Comparison of ENCODE assay signal across 1 cellular context in the genomic region with DNA sequence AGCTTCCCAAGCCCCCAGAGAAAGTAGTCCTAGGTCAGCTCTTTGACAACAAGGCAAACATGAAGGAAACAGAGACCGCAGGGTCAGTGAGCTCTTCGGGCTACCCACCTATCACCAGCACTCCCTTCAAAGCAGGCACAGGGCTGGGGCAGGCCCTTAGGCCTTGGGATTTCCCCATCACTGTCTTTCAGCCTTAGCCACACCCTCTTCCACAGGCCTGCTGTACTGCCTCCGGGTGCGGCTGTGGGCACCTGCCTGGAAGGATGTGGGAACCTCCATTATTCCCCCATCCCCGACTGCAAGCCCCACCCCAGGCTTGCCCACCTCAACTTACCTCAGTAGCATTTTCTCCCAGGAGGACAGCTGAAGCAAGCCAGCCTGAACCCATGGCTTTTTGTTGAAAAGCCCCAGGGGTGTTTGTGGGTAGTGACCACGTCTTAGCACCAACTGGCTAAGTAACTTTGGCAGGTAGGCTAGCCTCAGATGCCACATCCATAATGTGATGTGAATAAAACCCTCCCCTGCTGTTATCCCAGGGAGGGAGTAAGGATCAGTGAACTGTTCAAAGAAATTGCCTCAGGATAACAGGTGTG.
TF ChIP-seq lines count a peak whose summit lies in the region.

No MANE protein-coding gene starts in this region.

TF ChIP-seq in GM12878, 131 proteins besides CTCF, POLR2A, EP300 and RAD21 (continued from another document and continues in another):
- no peak for TF ChIP-seq CEBPB (IDR thresholded peaks at IDR 0.05; ENCODE audit: borderline replicate concordance in 1 of 2, low read depth in 2 of 2, low read length in 2 of 2)
- TF ChIP-seq, protein P1, sequence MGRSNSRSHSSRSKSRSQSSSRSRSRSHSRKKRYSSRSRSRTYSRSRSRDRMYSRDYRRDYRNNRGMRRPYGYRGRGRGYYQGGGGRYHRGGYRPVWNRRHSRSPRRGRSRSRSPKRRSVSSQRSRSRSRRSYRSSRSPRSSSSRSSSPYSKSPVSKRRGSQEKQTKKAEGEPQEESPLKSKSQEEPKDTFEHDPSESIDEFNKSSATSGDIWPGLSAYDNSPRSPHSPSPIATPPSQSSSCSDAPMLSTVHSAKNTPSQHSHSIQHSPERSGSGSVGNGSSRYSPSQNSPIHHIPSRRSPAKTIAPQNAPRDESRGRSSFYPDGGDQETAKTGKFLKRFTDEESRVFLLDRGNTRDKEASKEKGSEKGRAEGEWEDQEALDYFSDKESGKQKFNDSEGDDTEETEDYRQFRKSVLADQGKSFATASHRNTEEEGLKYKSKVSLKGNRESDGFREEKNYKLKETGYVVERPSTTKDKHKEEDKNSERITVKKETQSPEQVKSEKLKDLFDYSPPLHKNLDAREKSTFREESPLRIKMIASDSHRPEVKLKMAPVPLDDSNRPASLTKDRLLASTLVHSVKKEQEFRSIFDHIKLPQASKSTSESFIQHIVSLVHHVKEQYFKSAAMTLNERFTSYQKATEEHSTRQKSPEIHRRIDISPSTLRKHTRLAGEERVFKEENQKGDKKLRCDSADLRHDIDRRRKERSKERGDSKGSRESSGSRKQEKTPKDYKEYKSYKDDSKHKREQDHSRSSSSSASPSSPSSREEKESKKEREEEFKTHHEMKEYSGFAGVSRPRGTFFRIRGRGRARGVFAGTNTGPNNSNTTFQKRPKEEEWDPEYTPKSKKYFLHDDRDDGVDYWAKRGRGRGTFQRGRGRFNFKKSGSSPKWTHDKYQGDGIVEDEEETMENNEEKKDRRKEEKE (IDR thresholded peaks at IDR 0.05), result no peak
- TF ChIP-seq, protein P2, sequence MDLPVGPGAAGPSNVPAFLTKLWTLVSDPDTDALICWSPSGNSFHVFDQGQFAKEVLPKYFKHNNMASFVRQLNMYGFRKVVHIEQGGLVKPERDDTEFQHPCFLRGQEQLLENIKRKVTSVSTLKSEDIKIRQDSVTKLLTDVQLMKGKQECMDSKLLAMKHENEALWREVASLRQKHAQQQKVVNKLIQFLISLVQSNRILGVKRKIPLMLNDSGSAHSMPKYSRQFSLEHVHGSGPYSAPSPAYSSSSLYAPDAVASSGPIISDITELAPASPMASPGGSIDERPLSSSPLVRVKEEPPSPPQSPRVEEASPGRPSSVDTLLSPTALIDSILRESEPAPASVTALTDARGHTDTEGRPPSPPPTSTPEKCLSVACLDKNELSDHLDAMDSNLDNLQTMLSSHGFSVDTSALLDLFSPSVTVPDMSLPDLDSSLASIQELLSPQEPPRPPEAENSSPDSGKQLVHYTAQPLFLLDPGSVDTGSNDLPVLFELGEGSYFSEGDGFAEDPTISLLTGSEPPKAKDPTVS (IDR thresholded peaks at IDR 0.05; ENCODE audit: low read depth, low read length), result no peak
- 0 out of 2 replicates have a peak, but pooled peaks have one; percentile 29 for TF ChIP-seq TAF1 (IDR thresholded peaks at IDR 0.05; ENCODE audit: borderline replicate concordance, low read depth, low read length)
- no peak for TF ChIP-seq ZNF274 (IDR thresholded peaks at IDR 0.05; ENCODE audit: insufficient read depth, insufficient read length)
- peak; percentile 34; the same call in 1 of the 2 replicates for TF ChIP-seq RUNX3 (IDR thresholded peaks at IDR 0.05; ENCODE audit: low read length)
- TF ChIP-seq, protein P3, sequence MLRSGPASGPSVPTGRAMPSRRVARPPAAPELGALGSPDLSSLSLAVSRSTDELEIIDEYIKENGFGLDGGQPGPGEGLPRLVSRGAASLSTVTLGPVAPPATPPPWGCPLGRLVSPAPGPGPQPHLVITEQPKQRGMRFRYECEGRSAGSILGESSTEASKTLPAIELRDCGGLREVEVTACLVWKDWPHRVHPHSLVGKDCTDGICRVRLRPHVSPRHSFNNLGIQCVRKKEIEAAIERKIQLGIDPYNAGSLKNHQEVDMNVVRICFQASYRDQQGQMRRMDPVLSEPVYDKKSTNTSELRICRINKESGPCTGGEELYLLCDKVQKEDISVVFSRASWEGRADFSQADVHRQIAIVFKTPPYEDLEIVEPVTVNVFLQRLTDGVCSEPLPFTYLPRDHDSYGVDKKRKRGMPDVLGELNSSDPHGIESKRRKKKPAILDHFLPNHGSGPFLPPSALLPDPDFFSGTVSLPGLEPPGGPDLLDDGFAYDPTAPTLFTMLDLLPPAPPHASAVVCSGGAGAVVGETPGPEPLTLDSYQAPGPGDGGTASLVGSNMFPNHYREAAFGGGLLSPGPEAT (IDR thresholded peaks at IDR 0.05; ENCODE audit: low read depth), result peak; percentile 64; the same call in 1 of the 2 replicates
- TF ChIP-seq KLF5 (IDR thresholded peaks at IDR 0.05; ENCODE audit: partially characterized antibody), result no peak
- TF ChIP-seq SIX5 (IDR thresholded peaks at IDR 0.05; ENCODE audit: low read depth, low read length, severe bottlenecking), result no peak
- TF ChIP-seq, protein P4, sequence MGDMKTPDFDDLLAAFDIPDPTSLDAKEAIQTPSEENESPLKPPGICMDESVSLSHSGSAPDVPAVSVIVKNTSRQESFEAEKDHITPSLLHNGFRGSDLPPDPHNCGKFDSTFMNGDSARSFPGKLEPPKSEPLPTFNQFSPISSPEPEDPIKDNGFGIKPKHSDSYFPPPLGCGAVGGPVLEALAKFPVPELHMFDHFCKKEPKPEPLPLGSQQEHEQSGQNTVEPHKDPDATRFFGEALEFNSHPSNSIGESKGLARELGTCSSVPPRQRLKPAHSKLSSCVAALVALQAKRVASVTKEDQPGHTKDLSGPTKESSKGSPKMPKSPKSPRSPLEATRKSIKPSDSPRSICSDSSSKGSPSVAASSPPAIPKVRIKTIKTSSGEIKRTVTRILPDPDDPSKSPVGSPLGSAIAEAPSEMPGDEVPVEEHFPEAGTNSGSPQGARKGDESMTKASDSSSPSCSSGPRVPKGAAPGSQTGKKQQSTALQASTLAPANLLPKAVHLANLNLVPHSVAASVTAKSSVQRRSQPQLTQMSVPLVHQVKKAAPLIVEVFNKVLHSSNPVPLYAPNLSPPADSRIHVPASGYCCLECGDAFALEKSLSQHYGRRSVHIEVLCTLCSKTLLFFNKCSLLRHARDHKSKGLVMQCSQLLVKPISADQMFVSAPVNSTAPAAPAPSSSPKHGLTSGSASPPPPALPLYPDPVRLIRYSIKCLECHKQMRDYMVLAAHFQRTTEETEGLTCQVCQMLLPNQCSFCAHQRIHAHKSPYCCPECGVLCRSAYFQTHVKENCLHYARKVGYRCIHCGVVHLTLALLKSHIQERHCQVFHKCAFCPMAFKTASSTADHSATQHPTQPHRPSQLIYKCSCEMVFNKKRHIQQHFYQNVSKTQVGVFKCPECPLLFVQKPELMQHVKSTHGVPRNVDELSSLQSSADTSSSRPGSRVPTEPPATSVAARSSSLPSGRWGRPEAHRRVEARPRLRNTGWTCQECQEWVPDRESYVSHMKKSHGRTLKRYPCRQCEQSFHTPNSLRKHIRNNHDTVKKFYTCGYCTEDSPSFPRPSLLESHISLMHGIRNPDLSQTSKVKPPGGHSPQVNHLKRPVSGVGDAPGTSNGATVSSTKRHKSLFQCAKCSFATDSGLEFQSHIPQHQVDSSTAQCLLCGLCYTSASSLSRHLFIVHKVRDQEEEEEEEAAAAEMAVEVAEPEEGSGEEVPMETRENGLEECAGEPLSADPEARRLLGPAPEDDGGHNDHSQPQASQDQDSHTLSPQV (IDR thresholded peaks at IDR 0.05), result no peak
- TF ChIP-seq POLR2AphosphoS5 (IDR thresholded peaks at IDR 0.05; ENCODE audit: low read length), result no peak
- TF ChIP-seq NFXL1 (IDR thresholded peaks at IDR 0.05; ENCODE audit: borderline replicate concordance), result no peak
- TF ChIP-seq LARP7 (IDR thresholded peaks at IDR 0.05), result no peak
- TF ChIP-seq SPI1 (IDR thresholded peaks at IDR 0.05; ENCODE audit: borderline replicate concordance, insufficient read depth, low read depth, low read length), result no peak
- TF ChIP-seq SRF (IDR thresholded peaks at IDR 0.05; ENCODE audit: low read depth in 2 of 2, low read length in 2 of 2), result no peak
- no peak for TF ChIP-seq TARDBP (IDR thresholded peaks at IDR 0.05; ENCODE audit: borderline replicate concordance)
- TF ChIP-seq BHLHE40 (IDR thresholded peaks at IDR 0.05; ENCODE audit: borderline replicate concordance in 1 of 2, low read depth in 2 of 2, low read length in 1 of 2), result peak in 1 of 2 experiments; percentile 49; a peak in 1 of 4 replicates
- no peak for TF ChIP-seq KAT2A (conservative IDR thresholded peaks at IDR 0.05; ENCODE audit: control insufficient read depth, low read depth, low read length)
- no peak for TF ChIP-seq EGR1 (IDR thresholded peaks at IDR 0.05; ENCODE audit: borderline replicate concordance in 1 of 2, low read depth in 2 of 2, low read length in 2 of 2)
- TF ChIP-seq ZNF384 (IDR thresholded peaks at IDR 0.05; ENCODE audit: borderline replicate concordance, low read depth, low read length), result no peak
- TF ChIP-seq SMC3 (IDR thresholded peaks at IDR 0.05; ENCODE audit: borderline replicate concordance, low read length), result no peak; the same call in 1 of the 2 replicates
- 0 out of 2 replicates have a peak, but pooled peaks have one; percentile 62 for TF ChIP-seq DPF2 (IDR thresholded peaks at IDR 0.05)
- no peak for TF ChIP-seq ZBED1 (IDR thresholded peaks at IDR 0.05; ENCODE audit: borderline replicate concordance)
- TF ChIP-seq, protein P5, sequence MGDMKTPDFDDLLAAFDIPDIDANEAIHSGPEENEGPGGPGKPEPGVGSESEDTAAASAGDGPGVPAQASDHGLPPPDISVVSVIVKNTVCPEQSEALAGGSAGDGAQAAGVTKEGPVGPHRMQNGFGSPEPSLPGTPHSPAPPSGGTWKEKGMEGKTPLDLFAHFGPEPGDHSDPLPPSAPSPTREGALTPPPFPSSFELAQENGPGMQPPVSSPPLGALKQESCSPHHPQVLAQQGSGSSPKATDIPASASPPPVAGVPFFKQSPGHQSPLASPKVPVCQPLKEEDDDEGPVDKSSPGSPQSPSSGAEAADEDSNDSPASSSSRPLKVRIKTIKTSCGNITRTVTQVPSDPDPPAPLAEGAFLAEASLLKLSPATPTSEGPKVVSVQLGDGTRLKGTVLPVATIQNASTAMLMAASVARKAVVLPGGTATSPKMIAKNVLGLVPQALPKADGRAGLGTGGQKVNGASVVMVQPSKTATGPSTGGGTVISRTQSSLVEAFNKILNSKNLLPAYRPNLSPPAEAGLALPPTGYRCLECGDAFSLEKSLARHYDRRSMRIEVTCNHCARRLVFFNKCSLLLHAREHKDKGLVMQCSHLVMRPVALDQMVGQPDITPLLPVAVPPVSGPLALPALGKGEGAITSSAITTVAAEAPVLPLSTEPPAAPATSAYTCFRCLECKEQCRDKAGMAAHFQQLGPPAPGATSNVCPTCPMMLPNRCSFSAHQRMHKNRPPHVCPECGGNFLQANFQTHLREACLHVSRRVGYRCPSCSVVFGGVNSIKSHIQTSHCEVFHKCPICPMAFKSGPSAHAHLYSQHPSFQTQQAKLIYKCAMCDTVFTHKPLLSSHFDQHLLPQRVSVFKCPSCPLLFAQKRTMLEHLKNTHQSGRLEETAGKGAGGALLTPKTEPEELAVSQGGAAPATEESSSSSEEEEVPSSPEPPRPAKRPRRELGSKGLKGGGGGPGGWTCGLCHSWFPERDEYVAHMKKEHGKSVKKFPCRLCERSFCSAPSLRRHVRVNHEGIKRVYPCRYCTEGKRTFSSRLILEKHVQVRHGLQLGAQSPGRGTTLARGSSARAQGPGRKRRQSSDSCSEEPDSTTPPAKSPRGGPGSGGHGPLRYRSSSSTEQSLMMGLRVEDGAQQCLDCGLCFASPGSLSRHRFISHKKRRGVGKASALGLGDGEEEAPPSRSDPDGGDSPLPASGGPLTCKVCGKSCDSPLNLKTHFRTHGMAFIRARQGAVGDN (IDR thresholded peaks at IDR 0.05), result peak; percentile 70
- TF ChIP-seq, protein P6, sequence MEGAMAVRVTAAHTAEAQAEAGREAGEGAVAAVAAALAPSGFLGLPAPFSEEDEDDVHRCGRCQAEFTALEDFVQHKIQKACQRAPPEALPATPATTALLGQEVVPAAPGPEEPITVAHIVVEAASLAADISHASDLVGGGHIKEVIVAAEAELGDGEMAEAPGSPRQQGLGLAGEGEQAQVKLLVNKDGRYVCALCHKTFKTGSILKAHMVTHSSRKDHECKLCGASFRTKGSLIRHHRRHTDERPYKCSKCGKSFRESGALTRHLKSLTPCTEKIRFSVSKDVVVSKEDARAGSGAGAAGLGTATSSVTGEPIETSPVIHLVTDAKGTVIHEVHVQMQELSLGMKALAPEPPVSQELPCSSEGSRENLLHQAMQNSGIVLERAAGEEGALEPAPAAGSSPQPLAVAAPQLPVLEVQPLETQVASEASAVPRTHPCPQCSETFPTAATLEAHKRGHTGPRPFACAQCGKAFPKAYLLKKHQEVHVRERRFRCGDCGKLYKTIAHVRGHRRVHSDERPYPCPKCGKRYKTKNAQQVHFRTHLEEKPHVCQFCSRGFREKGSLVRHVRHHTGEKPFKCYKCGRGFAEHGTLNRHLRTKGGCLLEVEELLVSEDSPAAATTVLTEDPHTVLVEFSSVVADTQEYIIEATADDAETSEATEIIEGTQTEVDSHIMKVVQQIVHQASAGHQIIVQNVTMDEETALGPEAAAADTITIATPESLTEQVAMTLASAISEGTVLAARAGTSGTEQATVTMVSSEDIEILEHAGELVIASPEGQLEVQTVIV (IDR thresholded peaks at IDR 0.05; ENCODE audit: borderline replicate concordance, partially characterized antibody), result no peak
- TF ChIP-seq, protein P7, sequence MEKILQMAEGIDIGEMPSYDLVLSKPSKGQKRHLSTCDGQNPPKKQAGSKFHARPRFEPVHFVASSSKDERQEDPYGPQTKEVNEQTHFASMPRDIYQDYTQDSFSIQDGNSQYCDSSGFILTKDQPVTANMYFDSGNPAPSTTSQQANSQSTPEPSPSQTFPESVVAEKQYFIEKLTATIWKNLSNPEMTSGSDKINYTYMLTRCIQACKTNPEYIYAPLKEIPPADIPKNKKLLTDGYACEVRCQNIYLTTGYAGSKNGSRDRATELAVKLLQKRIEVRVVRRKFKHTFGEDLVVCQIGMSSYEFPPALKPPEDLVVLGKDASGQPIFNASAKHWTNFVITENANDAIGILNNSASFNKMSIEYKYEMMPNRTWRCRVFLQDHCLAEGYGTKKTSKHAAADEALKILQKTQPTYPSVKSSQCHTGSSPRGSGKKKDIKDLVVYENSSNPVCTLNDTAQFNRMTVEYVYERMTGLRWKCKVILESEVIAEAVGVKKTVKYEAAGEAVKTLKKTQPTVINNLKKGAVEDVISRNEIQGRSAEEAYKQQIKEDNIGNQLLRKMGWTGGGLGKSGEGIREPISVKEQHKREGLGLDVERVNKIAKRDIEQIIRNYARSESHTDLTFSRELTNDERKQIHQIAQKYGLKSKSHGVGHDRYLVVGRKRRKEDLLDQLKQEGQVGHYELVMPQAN (conservative IDR thresholded peaks at IDR 0.05), result no peak
- TF ChIP-seq ZNF622 (IDR thresholded peaks at IDR 0.05), result no peak
- no peak for TF ChIP-seq NR2C1 (IDR thresholded peaks at IDR 0.05)
- TF ChIP-seq, protein P8, sequence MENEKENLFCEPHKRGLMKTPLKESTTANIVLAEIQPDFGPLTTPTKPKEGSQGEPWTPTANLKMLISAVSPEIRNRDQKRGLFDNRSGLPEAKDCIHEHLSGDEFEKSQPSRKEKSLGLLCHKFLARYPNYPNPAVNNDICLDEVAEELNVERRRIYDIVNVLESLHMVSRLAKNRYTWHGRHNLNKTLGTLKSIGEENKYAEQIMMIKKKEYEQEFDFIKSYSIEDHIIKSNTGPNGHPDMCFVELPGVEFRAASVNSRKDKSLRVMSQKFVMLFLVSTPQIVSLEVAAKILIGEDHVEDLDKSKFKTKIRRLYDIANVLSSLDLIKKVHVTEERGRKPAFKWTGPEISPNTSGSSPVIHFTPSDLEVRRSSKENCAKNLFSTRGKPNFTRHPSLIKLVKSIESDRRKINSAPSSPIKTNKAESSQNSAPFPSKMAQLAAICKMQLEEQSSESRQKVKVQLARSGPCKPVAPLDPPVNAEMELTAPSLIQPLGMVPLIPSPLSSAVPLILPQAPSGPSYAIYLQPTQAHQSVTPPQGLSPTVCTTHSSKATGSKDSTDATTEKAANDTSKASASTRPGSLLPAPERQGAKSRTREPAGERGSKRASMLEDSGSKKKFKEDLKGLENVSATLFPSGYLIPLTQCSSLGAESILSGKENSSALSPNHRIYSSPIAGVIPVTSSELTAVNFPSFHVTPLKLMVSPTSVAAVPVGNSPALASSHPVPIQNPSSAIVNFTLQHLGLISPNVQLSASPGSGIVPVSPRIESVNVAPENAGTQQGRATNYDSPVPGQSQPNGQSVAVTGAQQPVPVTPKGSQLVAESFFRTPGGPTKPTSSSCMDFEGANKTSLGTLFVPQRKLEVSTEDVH (IDR thresholded peaks at IDR 0.05; ENCODE audit: low read depth, partially characterized antibody), result no peak
- no peak for TF ChIP-seq HDAC2 (IDR thresholded peaks at IDR 0.05)
- peak; percentile 63 to 76 for TF ChIP-seq IKZF2 (IDR thresholded peaks at IDR 0.05)
